Comparison of ENCODE assay signal across 19 cellular contexts in the genomic region with DNA sequence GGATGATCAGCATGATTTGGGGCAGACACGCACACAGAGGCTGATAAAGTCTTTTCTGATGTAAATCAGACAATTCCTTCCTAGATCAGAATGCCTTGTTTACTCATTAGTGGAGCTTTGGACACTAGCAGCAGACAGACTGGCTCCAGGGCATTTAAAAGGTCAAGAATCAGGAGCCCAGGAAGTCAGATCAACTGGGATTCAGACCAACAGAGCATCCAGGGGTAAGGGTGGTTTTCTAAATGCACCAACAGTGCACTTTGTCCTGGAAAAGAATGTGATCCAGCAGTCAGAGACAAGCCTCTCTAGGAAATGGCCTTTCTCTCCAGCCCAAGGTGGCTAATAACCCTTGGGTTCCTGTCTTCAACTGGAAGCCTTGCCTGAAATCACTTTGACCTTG.
A peak's percentile ranks its signal among the peaks of the same experiment; 100 is the strongest.
DNase-seq lines count a peak whose midpoint lies in the region; ATAC-seq and TF ChIP-seq lines count a peak whose summit lies in the region.
"Had no signal": no experiment of that assay in that cellular context is flagged by ENCODE, and none has a peak within 500 bp of the region (broad histone marks: within the 10 kb centered on the region; RNA-seq: fewer than 3 reads in every experiment).

No MANE protein-coding gene starts in this region.

- no peaks in the 10 kb centered on the region for H3K9me3 ChIP-seq in NT2/D1 (ENCODE audit: insufficient read depth, low read length)
- no peaks in the 10 kb centered on the region for H3K9me3 ChIP-seq in upper lobe of left lung
- H3K9me3 ChIP-seq: ascending aorta had no signal

- H3K27ac ChIP-seq in C4-2B (peak overlapping the region; percentile 79; the same call in 1 of the 2 replicates), GM23338 (ENCODE audit: low read depth) (peak overlapping the region; percentile 90), upper lobe of left lung (no peak overlapping the region)
- H3K27ac ChIP-seq: ascending aorta, HL-60, right atrium auricular region had no signal

- no peak for TF ChIP-seq EP300 in upper lobe of left lung (IDR thresholded peaks at IDR 0.05)

- H2AFZ ChIP-seq in GM23338: no peak overlapping the region

- DNase-seq in GM23338 (ENCODE audit: low spot score) (no peak), NT2/D1 (ENCODE audit: low read depth, low spot score) (peak; percentile 52), left colon (no peak), osteocyte (ENCODE audit: extremely low spot score, unreplicated experiment) (no peak), upper lobe of left lung (no peak), NCI-H446 (lab: John Stamatoyannopoulos, UW) (no peak)
- DNase-seq in activated CD4-positive, alpha-beta T cell treated with anti-CD3 and anti-CD28 coated beads for 48 hours: no peak
- DNase-seq: activated naive CD4-positive, alpha-beta T cell treated with anti-CD3 and anti-CD28 coated beads, Interleukin-2, amount 10 ng/mL, durations not matched to agents 7 days and 5 days; activated T-cell treated with anti-CD3 and anti-CD28 coated beads, Interleukin-2, amount 50 U/mL, for 4 hours; CD4-positive, alpha-beta T cell; midbrain; NCI-H2227 treated with DMSO at 0.1 percent for 48 hours; T-helper 1 cell had no signal

- ATAC-seq in GM23338 (peak; percentile 16; the same call in 2 of the 3 replicates), left colon (peak; percentile 36), upper lobe of left lung (ENCODE audit: low FRiP score in 2 of 2) (no peak)
- ATAC-seq: activated CD8-positive, alpha-beta T cell treated with anti-CD3 and anti-CD28 coated beads for 36 hours; activated T-cell treated with anti-CD3 and anti-CD28 coated beads, Interleukin-2, amount 50 U/mL, for 4 hours had no signal

- H3K36me3 ChIP-seq in GM23338 (ENCODE audit: insufficient read depth) (no peaks in the 10 kb centered on the region), NT2/D1 (ENCODE audit: insufficient read depth, insufficient read length, low read length) (no peaks in the 10 kb centered on the region), upper lobe of left lung (no peaks in the 10 kb centered on the region)
- H3K36me3 ChIP-seq: ascending aorta, right atrium auricular region had no signal

- H3K4me3 Mint-ChIP-seq in GM23338 (no peak overlapping the region), osteocyte (ENCODE audit: unreplicated experiment) (no peak overlapping the region)
- H3K4me3 Mint-ChIP-seq: activated CD8-positive, alpha-beta T cell treated with anti-CD3 and anti-CD28 coated beads for 36 hours; activated naive CD4-positive, alpha-beta T cell treated with anti-CD3 and anti-CD28 coated beads, Interleukin-2, amount 10 ng/mL, durations not matched to agents 7 days and 5 days; activated T-cell treated with anti-CD3 and anti-CD28 coated beads, Interleukin-2, amount 50 U/mL, for 4 hours; CD4-positive, alpha-beta T cell; stimulated activated naive CD8-positive, alpha-beta T cell treated with anti-CD3 and anti-CD28 coated beads, Interleukin-15, Interleukin-2, amounts not matched to agents 100 ng/mL and 50 ng/mL, for 24 hours had no signal

- H3K4me3 ChIP-seq in GM23338 (peak overlapping the region; percentile 29; the same call in 1 of the 2 replicates), NT2/D1 (ENCODE audit: insufficient read length, low read depth) (no peak overlapping the region), upper lobe of left lung (no peak overlapping the region)
- H3K4me3 ChIP-seq: ascending aorta, right atrium auricular region had no signal

- H3K9me3 Mint-ChIP-seq in GM23338 (peaks cover 3% of the 10 kb centered on the region; the same call in 1 of the 3 replicates), osteocyte (ENCODE audit: unreplicated experiment) (no peaks in the 10 kb centered on the region)
- H3K9me3 Mint-ChIP-seq: activated CD8-positive, alpha-beta T cell treated with anti-CD3 and anti-CD28 coated beads for 36 hours; activated naive CD4-positive, alpha-beta T cell treated with anti-CD3 and anti-CD28 coated beads, Interleukin-2, amount 10 ng/mL, durations not matched to agents 7 days and 5 days; stimulated activated naive CD8-positive, alpha-beta T cell treated with anti-CD3 and anti-CD28 coated beads, Interleukin-15, Interleukin-2, amounts not matched to agents 100 ng/mL and 50 ng/mL, for 24 hours had no signal

- no peaks in the 10 kb centered on the region for H3F3A ChIP-seq in GM23338 (replicated peaks; ENCODE audit: low read depth)

- TF ChIP-seq CTCF in C4-2B (conservative IDR thresholded peaks at IDR 0.05) (no peak), GM23338 (conservative IDR thresholded peaks at IDR 0.05; ENCODE audit: low read depth in 2 of 2) (no peak), osteocyte (IDR thresholded peaks at IDR 0.05) (no peak), upper lobe of left lung (IDR thresholded peaks at IDR 0.05) (no peak)

- H3K27me3 Mint-ChIP-seq in GM23338 (ENCODE audit: insufficient read depth, low read depth, poor library complexity): peaks cover 2% of the 10 kb centered on the region
- peaks cover 28% of the 10 kb centered on the region for H3K27me3 Mint-ChIP-seq in osteocyte (ENCODE audit: unreplicated experiment)

- peaks cover 22% of the 10 kb centered on the region for H3K4me1 ChIP-seq in GM23338 (ENCODE audit: insufficient read depth)
- H3K4me1 ChIP-seq in NT2/D1 (ENCODE audit: insufficient read depth, insufficient read length): peaks cover 17% of the 10 kb centered on the region
- H3K4me1 ChIP-seq in upper lobe of left lung: no peaks in the 10 kb centered on the region
- H3K4me1 ChIP-seq: ascending aorta had no signal

- TF ChIP-seq POLR2A in upper lobe of left lung (IDR thresholded peaks at IDR 0.05): no peak

- no peaks in the 10 kb centered on the region for H3K36me3 Mint-ChIP-seq in GM23338 (ENCODE audit: low read depth)
- H3K36me3 Mint-ChIP-seq in osteocyte (ENCODE audit: unreplicated experiment): no peaks in the 10 kb centered on the region
- H3K36me3 Mint-ChIP-seq: activated naive CD4-positive, alpha-beta T cell treated with anti-CD3 and anti-CD28 coated beads, Interleukin-2, amount 10 ng/mL, durations not matched to agents 7 days and 5 days had no signal

- no peaks in the 10 kb centered on the region for H3K27me3 ChIP-seq in GM23338 (ENCODE audit: insufficient read depth)
- no peaks in the 10 kb centered on the region for H3K27me3 ChIP-seq in NT2/D1 (ENCODE audit: insufficient read depth, insufficient read length)
- H3K27me3 ChIP-seq in upper lobe of left lung: no peaks in the 10 kb centered on the region
- H3K27me3 ChIP-seq: ascending aorta, right atrium auricular region had no signal

- no peaks in the 10 kb centered on the region for H4K20me1 ChIP-seq in GM23338 (replicated peaks; ENCODE audit: insufficient read depth)

- intact Hi-C loops in left colon (cut with DNase I, micrococcal nuclease): no loop called here

- H3K4me1 Mint-ChIP-seq in GM23338 (peaks cover 31% of the 10 kb centered on the region), osteocyte (ENCODE audit: unreplicated experiment) (no peaks in the 10 kb centered on the region)
- H3K4me1 Mint-ChIP-seq: activated naive CD4-positive, alpha-beta T cell treated with anti-CD3 and anti-CD28 coated beads, Interleukin-2, amount 10 ng/mL, durations not matched to agents 7 days and 5 days had no signal

- H3K9me2 ChIP-seq in GM23338 (ENCODE audit: insufficient read depth): 0 out of 2 replicates have a peak, but pooled peaks cover 1% of the 10 kb centered on the region

- peak overlapping the region; percentile 66 for H3K4me2 ChIP-seq in GM23338

- 40 to 68% methylated on average over 1 of the region's 1 CpG for WGBS in upper lobe of left lung, 2 donors

- H3K79me2 ChIP-seq in GM23338 (replicated peaks; ENCODE audit: insufficient read depth): no peaks in the 10 kb centered on the region

- H3K27ac Mint-ChIP-seq in GM23338: peak overlapping the region; percentile 78
- H3K27ac Mint-ChIP-seq in osteocyte (ENCODE audit: unreplicated experiment): no peak overlapping the region
- H3K27ac Mint-ChIP-seq: activated CD8-positive, alpha-beta T cell treated with anti-CD3 and anti-CD28 coated beads for 36 hours; activated naive CD4-positive, alpha-beta T cell treated with anti-CD3 and anti-CD28 coated beads, Interleukin-2, amount 10 ng/mL, durations not matched to agents 7 days and 5 days; CD4-positive, alpha-beta T cell; stimulated activated naive CD8-positive, alpha-beta T cell treated with anti-CD3 and anti-CD28 coated beads, Interleukin-15, Interleukin-2, amounts not matched to agents 100 ng/mL and 50 ng/mL, for 24 hours had no signal

- H3K9ac ChIP-seq in NT2/D1 (ENCODE audit: insufficient read length, low read depth): no peak overlapping the region

TF ChIP-seq in GM23338, 12 proteins besides CTCF, POLR2A, EP300 and RAD21 (continues in another document):
- TF ChIP-seq STAT1 (IDR thresholded peaks at IDR 0.05; ENCODE audit: unreplicated experiment) (no peak), POLR2AphosphoS5 (IDR thresholded peaks at IDR 0.05; ENCODE audit: low read depth) (no peak), EZH2phosphoT487 (IDR thresholded peaks at IDR 0.05; ENCODE audit: unreplicated experiment) (no peak)
- TF ChIP-seq, protein P1, sequence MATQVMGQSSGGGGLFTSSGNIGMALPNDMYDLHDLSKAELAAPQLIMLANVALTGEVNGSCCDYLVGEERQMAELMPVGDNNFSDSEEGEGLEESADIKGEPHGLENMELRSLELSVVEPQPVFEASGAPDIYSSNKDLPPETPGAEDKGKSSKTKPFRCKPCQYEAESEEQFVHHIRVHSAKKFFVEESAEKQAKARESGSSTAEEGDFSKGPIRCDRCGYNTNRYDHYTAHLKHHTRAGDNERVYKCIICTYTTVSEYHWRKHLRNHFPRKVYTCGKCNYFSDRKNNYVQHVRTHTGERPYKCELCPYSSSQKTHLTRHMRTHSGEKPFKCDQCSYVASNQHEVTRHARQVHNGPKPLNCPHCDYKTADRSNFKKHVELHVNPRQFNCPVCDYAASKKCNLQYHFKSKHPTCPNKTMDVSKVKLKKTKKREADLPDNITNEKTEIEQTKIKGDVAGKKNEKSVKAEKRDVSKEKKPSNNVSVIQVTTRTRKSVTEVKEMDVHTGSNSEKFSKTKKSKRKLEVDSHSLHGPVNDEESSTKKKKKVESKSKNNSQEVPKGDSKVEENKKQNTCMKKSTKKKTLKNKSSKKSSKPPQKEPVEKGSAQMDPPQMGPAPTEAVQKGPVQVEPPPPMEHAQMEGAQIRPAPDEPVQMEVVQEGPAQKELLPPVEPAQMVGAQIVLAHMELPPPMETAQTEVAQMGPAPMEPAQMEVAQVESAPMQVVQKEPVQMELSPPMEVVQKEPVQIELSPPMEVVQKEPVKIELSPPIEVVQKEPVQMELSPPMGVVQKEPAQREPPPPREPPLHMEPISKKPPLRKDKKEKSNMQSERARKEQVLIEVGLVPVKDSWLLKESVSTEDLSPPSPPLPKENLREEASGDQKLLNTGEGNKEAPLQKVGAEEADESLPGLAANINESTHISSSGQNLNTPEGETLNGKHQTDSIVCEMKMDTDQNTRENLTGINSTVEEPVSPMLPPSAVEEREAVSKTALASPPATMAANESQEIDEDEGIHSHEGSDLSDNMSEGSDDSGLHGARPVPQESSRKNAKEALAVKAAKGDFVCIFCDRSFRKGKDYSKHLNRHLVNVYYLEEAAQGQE (IDR thresholded peaks at IDR 0.05; ENCODE audit: unreplicated experiment): no peak

Comparison
In these comparisons a context has a peak if more than half of its experiments do, and no peak if none do; other contexts are left out.
1. H3K27ac ChIP-seq: peak in C4-2B (single experiment) and GM23338 (single experiment); none in upper lobe of left lung (0 of 4).
2. ATAC-seq: peak in GM23338 (single experiment) and left colon (single experiment); none in upper lobe of left lung (0 of 2).